In genomic region chr22:42619261-42620063, GRCh38 we compare ENCODE assay signal across 25 cellular contexts. TPM values are rescaled to one million over a fixed set of nuclear protein-coding genes. Genes with fewer than 3 reads are reported as not detected.
A peak's percentile ranks its signal among the peaks of the same experiment; 100 is the strongest.
DNase-seq lines count a peak whose midpoint lies in the region; ATAC-seq, FAIRE-seq and TF ChIP-seq lines count a peak whose summit lies in the region.
"Had no signal": no experiment of that assay in that cellular context is flagged by ENCODE, and none has a peak within 500 bp of the region (broad histone marks: within the 10 kb centered on the region; RNA-seq: fewer than 3 reads in every experiment).

No MANE protein-coding gene starts in this region.

- H4K5ac ChIP-seq in IMR-90 (ENCODE audit: low read depth, low read length) = no peak overlapping the region
- no peak overlapping the region for H4K5ac ChIP-seq in H1 (ENCODE audit: insufficient read length, low read depth, low read length)

- H3K18ac ChIP-seq in IMR-90 (ENCODE audit: low read depth, low read length) (no peak overlapping the region), H1 (ENCODE audit: extremely low read depth, low read length) (no peak overlapping the region)

- BruUV-seq in IMR-90 (replicated peaks; lab: Mats Ljungman, UMichigan) = TSS peak; percentile 98

- H3K27ac ChIP-seq in BLaER1 = 0 out of 2 replicates have a peak overlapping the region, but pooled peaks have one; percentile 10
- no peak overlapping the region for H3K27ac ChIP-seq in IMR-90 (ENCODE audit: insufficient read depth, low read length)
- no peak overlapping the region for H3K27ac ChIP-seq in H1 (ENCODE audit: low read depth, low read length)
- H3K27ac ChIP-seq in gastrocnemius medialis = peak overlapping the region; percentile 70 to 85 (median 79)
- H3K27ac ChIP-seq: ovary had no signal

- in situ Hi-C loops in IMR-90 (cut with MboI; ENCODE audit: low sequenced_read_pairs) (no loop called here), gastrocnemius medialis (cut with MboI; ENCODE audit: low sequenced_read_pairs in 4 of 4) (no loop called here)

- no peak overlapping the region for H2AK5ac ChIP-seq in IMR-90 (ENCODE audit: low read depth, low read length)
- H2AK5ac ChIP-seq in H1 (ENCODE audit: low read depth, low read length) = no peak overlapping the region

- no peaks in the 10 kb centered on the region for H3K79me2 ChIP-seq in H1 (ENCODE audit: control insufficient read depth in 1 of 2, insufficient read depth in 2 of 2, low read length in 2 of 2)

- H2BK12ac ChIP-seq in H1 (ENCODE audit: low read depth, low read length) = no peak overlapping the region

- H2BK20ac ChIP-seq in IMR-90 (ENCODE audit: low read depth, low read length) (no peak overlapping the region), H1 (ENCODE audit: low read length) (no peak overlapping the region)

- H3K56ac ChIP-seq in IMR-90 (ENCODE audit: extremely low read depth, insufficient read depth, low read length) (no peak overlapping the region), H1 (replicated peaks; ENCODE audit: insufficient read length, low read depth, low read length) (no peak overlapping the region)

- no peak overlapping the region for H2AK9ac ChIP-seq in IMR-90 (replicated peaks; ENCODE audit: low read depth, low read length, poor library complexity)

- TF ChIP-seq POLR2A in IMR-90 (IDR thresholded peaks at IDR 0.05; ENCODE audit: low read depth, low read length) (no peak), H1 (IDR thresholded peaks at IDR 0.05; ENCODE audit: control extremely low read depth in 1 of 2, low read depth in 2 of 2, low read length in 2 of 2) (no peak), gastrocnemius medialis (IDR thresholded peaks at IDR 0.05) (no peak)

- H2BK15ac ChIP-seq in IMR-90 (ENCODE audit: low read depth, low read length) (no peak overlapping the region), H1 (ENCODE audit: low read length) (no peak overlapping the region)

- WGBS in IMR-90 (ENCODE audit: extremely low coverage in 2 of 2, insufficient read length in 1 of 2), 2 experiments = 96% methylated on average over 17 of the region's 35 CpGs; no CpG with 5 or more reads in 1 of the 2 experiments
- 96% methylated on average over 31 of the region's 35 CpGs; no CpG with 5 or more reads in 1 of the 2 experiments for WGBS in H1 (ENCODE audit: extremely low coverage in 1 of 2, insufficient coverage in 1 of 2, insufficient read length in 1 of 2, insufficient replicate concordance in 2 of 2, low coverage in 1 of 2, low lambda C conversion rate in 2 of 2, missing lambda C conversion rate in 1 of 2), 2 experiments

- H3K23ac ChIP-seq in IMR-90 (ENCODE audit: low read depth, low read length) (no peak overlapping the region), H1 (ENCODE audit: insufficient read length) (no peak overlapping the region)

- POLR2A ChIA-PET in IMR-90 (lab: Charles Lee; ENCODE audit: unreplicated experiment) = interaction anchor here (0.6 kb wide), 1 partner anchor 507 kb away, joined by 12 read pairs; no protein-coding TSS in a partner anchor
- POLR2A ChIA-PET in H1 (lab: Charles Lee; ENCODE audit: partially characterized antibody) = interaction anchor here (1.1 to 1.7 kb wide), 2 partner anchors 10 to 81 kb away, joined by 3 read pairs; no protein-coding TSS in a partner anchor

- H3K9me3 ChIP-seq in BLaER1 (no peaks in the 10 kb centered on the region), IMR-90 (ENCODE audit: control insufficient read depth, insufficient read depth, low read length) (no peaks in the 10 kb centered on the region), H1 (ENCODE audit: insufficient read depth in 2 of 2, low read depth in 1 of 2, low read length in 1 of 2) (no peaks in the 10 kb centered on the region), gastrocnemius medialis (no peaks in the 10 kb centered on the region)
- H3K9me3 ChIP-seq: esophagus squamous epithelium, ovary had no signal

- ATAC-seq in IMR-90 (ENCODE audit: low read depth) (no peak), gastrocnemius medialis (no peak), esophagus mucosa (no peak), HG03045 (IDR thresholded peaks at IDR 0.05; ENCODE audit: unreplicated experiment) (no peak), GM18867 (IDR thresholded peaks at IDR 0.05; ENCODE audit: unreplicated experiment) (no peak)
- ATAC-seq: activated naive CD8-positive, alpha-beta T cell treated with anti-CD3 and anti-CD28 coated beads, Interleukin-2, amount 50 U/mL, for 24 hours; right cardiac atrium had no signal

- no peak overlapping the region for H2BK5ac ChIP-seq in IMR-90 (ENCODE audit: low read depth, low read length, poor library complexity, severe bottlenecking)
- no peak overlapping the region for H2BK5ac ChIP-seq in H1 (ENCODE audit: low read depth, low read length)

- no peak for DNase-seq in IMR-90
- DNase-seq in H1 (ENCODE audit: low read depth in 1 of 2, low spot score in 2 of 2) = no peak
- no peak for DNase-seq in gastrocnemius medialis
- no peak for DNase-seq in KG1 (lab: John Stamatoyannopoulos, UW)
- DNase-seq: activated CD4-positive, alpha-beta T cell treated with anti-CD3 and anti-CD28 coated beads, Interleukin-2, amount 50 U/mL, for 1 hour; activated naive CD8-positive, alpha-beta T cell treated with anti-CD3 and anti-CD28 coated beads, Interleukin-2, amount 50 U/mL, for 24 hours; brain microvascular endothelial cell; DMS153; effector memory CD4-positive, alpha-beta T cell; esophagus squamous epithelium; kidney glomerular epithelial cell; NCI-H1092; NCI-H1930 had no signal

- H2AFZ ChIP-seq in IMR-90 (replicated peaks; ENCODE audit: low read length, poor library complexity) (no peak overlapping the region), H1 (ENCODE audit: low read length) (no peak overlapping the region)

- TF ChIP-seq CTCF in IMR-90 (conservative IDR thresholded peaks at IDR 0.05; ENCODE audit: low read depth, low read length) (no peak), H1 (IDR thresholded peaks at IDR 0.05; ENCODE audit: control extremely low read depth in 1 of 3, insufficient read depth in 1 of 3, low read depth in 1 of 3, low read length in 3 of 3) (no peak), gastrocnemius medialis (IDR thresholded peaks at IDR 0.05 in 4 of 5, conservative IDR thresholded peaks at IDR 0.05 in 1 of 5) (no peak)

- no peaks in the 10 kb centered on the region for H3K27me3 ChIP-seq in BLaER1
- H3K27me3 ChIP-seq in IMR-90 (ENCODE audit: control insufficient read depth, insufficient read depth, low read length) = no peaks in the 10 kb centered on the region
- no peaks in the 10 kb centered on the region for H3K27me3 ChIP-seq in H1 (replicated peaks in 1 of 4; ENCODE audit: control insufficient read depth in 3 of 4, extremely low read depth in 1 of 4, insufficient read depth in 3 of 4, low read length in 3 of 4)
- H3K27me3 ChIP-seq in gastrocnemius medialis = no peaks in the 10 kb centered on the region
- H3K27me3 ChIP-seq: brain microvascular endothelial cell, esophagus squamous epithelium, ovary had no signal

- peaks cover 4% of the 10 kb centered on the region; the same call in 1 of the 2 replicates for H3K23me2 ChIP-seq in H1 (ENCODE audit: low read depth, low read length)

- intact Hi-C loops in IMR-90 (cut with micrococcal nuclease) = no loop called here
- intact Hi-C loops in gastrocnemius medialis (cut with DNase I; ENCODE audit: low total_unique reads) = loop anchor here (10.0 kb wide), 1 partner anchor 85 kb away; no protein-coding TSS in a partner anchor

- dilution Hi-C loops in IMR-90 (cut with HindIII; ENCODE audit: low sequenced_read_pairs, unreplicated experiment) = no loop called here

- H3K4me1 ChIP-seq in BLaER1 (peaks cover 71% of the 10 kb centered on the region), IMR-90 (ENCODE audit: control insufficient read depth, insufficient read depth, low read length) (peaks cover 11% of the 10 kb centered on the region), H1 (replicated peaks in 1 of 4; ENCODE audit: control insufficient read depth in 3 of 4, insufficient read depth in 4 of 4, low read length in 3 of 4) (peaks cover 0 to 9% (median 7%) of the 10 kb centered on the region in 4 experiments; a peak in 6 of 7 replicates), gastrocnemius medialis (peaks cover 22 to 28% of the 10 kb centered on the region in 2 donors)

- H2BK120ac ChIP-seq in IMR-90 (ENCODE audit: low read depth, low read length) (no peak overlapping the region), H1 (replicated peaks; ENCODE audit: low read depth, low read length) (no peak overlapping the region)

- H3K4me3 ChIP-seq in BLaER1 (no peak overlapping the region), IMR-90 (ENCODE audit: insufficient read depth, low read depth, low read length) (no peak overlapping the region), H1 (ENCODE audit: extremely low read depth in 1 of 4, insufficient read depth in 2 of 4, low read depth in 3 of 4, low read length in 4 of 4) (no peak overlapping the region), gastrocnemius medialis (no peak overlapping the region)
- H3K4me3 ChIP-seq: esophagus squamous epithelium, ovary had no signal

- no peak overlapping the region for H3K4me2 ChIP-seq in BLaER1
- H3K4me2 ChIP-seq in IMR-90 (ENCODE audit: low read depth, low read length) = no peak overlapping the region
- no peak overlapping the region for H3K4me2 ChIP-seq in H1 (ENCODE audit: insufficient read depth in 1 of 2, low read depth in 2 of 2, low read length in 2 of 2)

- peaks cover 16% of the 10 kb centered on the region; the same call in 1 of the 2 replicates for H3K9me1 ChIP-seq in IMR-90 (ENCODE audit: insufficient read depth, low read length)

- H3K14ac ChIP-seq in IMR-90 (replicated peaks; ENCODE audit: low read depth, low read length) = no peak overlapping the region
- no peak overlapping the region for H3K14ac ChIP-seq in H1 (ENCODE audit: insufficient read length)

- no peak for TF ChIP-seq EP300 in H1 (IDR thresholded peaks at IDR 0.05; ENCODE audit: borderline replicate concordance in 1 of 2, low read depth in 2 of 2, low read length in 2 of 2)

- peaks cover 33% of the 10 kb centered on the region for H4K20me1 ChIP-seq in BLaER1
- peaks cover 30% of the 10 kb centered on the region for H4K20me1 ChIP-seq in IMR-90 (ENCODE audit: insufficient read depth, low read length)
- peaks cover 1 to 7% of the 10 kb centered on the region in 2 experiments for H4K20me1 ChIP-seq in H1 (replicated peaks in 1 of 2; ENCODE audit: control insufficient read depth in 1 of 2, insufficient read depth in 2 of 2, low read length in 2 of 2)

- H3K4ac ChIP-seq in IMR-90 (ENCODE audit: low read depth, low read length) (no peak overlapping the region), H1 (replicated peaks; ENCODE audit: insufficient read length, low read depth, low read length) (no peak overlapping the region)

- TF ChIP-seq RAD21 in IMR-90 (IDR thresholded peaks at IDR 0.05; ENCODE audit: low read length) (no peak), H1 (IDR thresholded peaks at IDR 0.05 in 1 of 2, conservative IDR thresholded peaks at IDR 0.05 in 1 of 2; ENCODE audit: low read depth in 2 of 2, low read length in 2 of 2) (no peak)

- H4K91ac ChIP-seq in IMR-90 (ENCODE audit: insufficient read depth, low read depth, low read length) (no peak overlapping the region), H1 (replicated peaks; ENCODE audit: insufficient read length, low read length) (no peak overlapping the region)

- peaks cover 0 to 23% of the 10 kb centered on the region in 2 experiments; a peak in 2 of 4 replicates for H3K79me1 ChIP-seq in IMR-90 (ENCODE audit: low read depth in 1 of 2, low read length in 2 of 2)
- no peaks in the 10 kb centered on the region for H3K79me1 ChIP-seq in H1 (ENCODE audit: low read depth, low read length)

- CTCF ChIA-PET in IMR-90 (lab: Yijun Ruan, JAX) = no interaction called here
- CTCF ChIA-PET in H1 (lab: Charles Lee; ENCODE audit: partially characterized antibody) = interaction anchor here (0.7 to 3.2 kb wide), 4 partner anchors 12 to 232 kb away, joined by 3 to 16 read pairs (median 6); no protein-coding TSS in a partner anchor

- H3K9ac ChIP-seq in BLaER1 (no peak overlapping the region), IMR-90 (ENCODE audit: low read depth, low read length) (no peak overlapping the region), H1 (replicated peaks in 1 of 4; ENCODE audit: extremely low read depth in 1 of 4, low read depth in 3 of 4, low read length in 3 of 4) (no peak overlapping the region)

- H3K36me3 ChIP-seq in BLaER1 = peaks cover 17% of the 10 kb centered on the region
- H3K36me3 ChIP-seq in IMR-90 (ENCODE audit: control insufficient read depth, insufficient read depth, low read length) = peaks cover 23% of the 10 kb centered on the region
- H3K36me3 ChIP-seq in H1 (ENCODE audit: control insufficient read depth in 2 of 4, insufficient read depth in 4 of 4, low read length in 3 of 4) = peaks cover 0 to 6% (median 2%) of the 10 kb centered on the region in 4 experiments; a peak in 4 of 8 replicates
- H3K36me3 ChIP-seq in gastrocnemius medialis = peaks cover 0 to 31% of the 10 kb centered on the region in 2 donors
- H3K36me3 ChIP-seq: ovary had no signal

- no peak for FAIRE-seq in H1 (lab: Jason Lieb, UNC)

- H4K8ac ChIP-seq in IMR-90 (ENCODE audit: low read depth in 2 of 2, low read length in 2 of 2) = no peak overlapping the region
- no peak overlapping the region for H4K8ac ChIP-seq in H1 (ENCODE audit: extremely low read depth, insufficient read depth, low read length)

RNA-seq across cellular contexts. Expression of gene POLDIP3, which starts 4.8 kb away (rescaled TPM):
- total RNA-seq in IMR-90 (2012; rRNA removed) (28.1 and 33.9 TPM in 2 replicates), gastrocnemius medialis (10 to 100 TPM; 19.7 to 28.7 (median 23.0) TPM), esophagus mucosa (43.9 TPM)
- polyA plus RNA-seq in IMR-90 (2012; rRNA removed) (43.6 and 45.4 TPM in 2 replicates), H1 (2011; rRNA removed) (43.5 and 44.7 TPM in 2 replicates)
- polyA plus RNA-seq in IMR-90 (2012; cell fraction: cytosol; rRNA removed) = 23.9 and 40.0 TPM in 2 replicates
- polyA plus RNA-seq in IMR-90 (2012; cell fraction: nucleus; rRNA removed; ENCODE audit: low replicate concordance) = 29.6 and 46.7 TPM in 2 replicates
- total RNA-seq in H1 (2021; fragmentation: NEBNext Ultra II Directional; extraction: Animal tissue kit (Norgen Biotek cat#: 25700)) = 77.3 and 84.6 TPM in 2 replicates
- 52.1 TPM for polyA plus RNA-seq in H1 (2011; cell fraction: cytosol; rRNA removed)
- 77.2 TPM for polyA plus RNA-seq in H1 (2011; cell fraction: nucleus; rRNA removed)
- polyA plus RNA-seq in H1 (2012, experiment 1 of 2) = 69.9 to 94.7 TPM (median 73.5 TPM) in 4 replicates
- 78.6 TPM for polyA plus RNA-seq in H1 (2012, experiment 2 of 2)
- 38.1 TPM for polyA plus RNA-seq in H1 (2013, experiment 1 of 2)
- polyA plus RNA-seq in H1 (2013, experiment 2 of 2) = 36.7 TPM
- 67.2 and 70.1 TPM in 2 replicates for polyA minus RNA-seq in H1 (2011; rRNA and poly(A)+ RNA removed)
- 40.0 TPM for polyA minus RNA-seq in H1 (2011; cell fraction: cytosol; rRNA and poly(A)+ RNA removed)
- polyA minus RNA-seq in H1 (2011; cell fraction: nucleus; rRNA and poly(A)+ RNA removed) = 36.9 TPM

RNA-seq across cellular contexts. Expression of gene ATP5MGL, which starts 20.9 kb away (rescaled TPM):
- total RNA-seq in IMR-90 (2012; rRNA removed) (0.18 TPM in 1 of 2 replicates, not detected in the other), gastrocnemius medialis (not detected), esophagus mucosa (0.68 TPM)
- polyA plus RNA-seq in IMR-90 (2012; rRNA removed) (not detected in 2 replicates), H1 (2011; rRNA removed) (0.12 TPM in 1 of 2 replicates, not detected in the other)
- polyA plus RNA-seq in IMR-90 (2012; cell fraction: cytosol; rRNA removed) = not detected in 2 replicates
- 0.10 TPM in 1 of 2 replicates, not detected in the other for polyA plus RNA-seq in IMR-90 (2012; cell fraction: nucleus; rRNA removed; ENCODE audit: low replicate concordance)
- total RNA-seq in H1 (2021; fragmentation: NEBNext Ultra II Directional; extraction: Animal tissue kit (Norgen Biotek cat#: 25700)) = 0.52 and 0.84 TPM in 2 replicates
- not detected for polyA plus RNA-seq in H1 (2011; cell fraction: cytosol; rRNA removed)
- not detected for polyA plus RNA-seq in H1 (2011; cell fraction: nucleus; rRNA removed)
- not detected in 4 replicates for polyA plus RNA-seq in H1 (2012, experiment 1 of 2)
- polyA plus RNA-seq in H1 (2012, experiment 2 of 2) = not detected
- polyA plus RNA-seq in H1 (2013, experiment 1 of 2) = not detected
- polyA plus RNA-seq in H1 (2013, experiment 2 of 2) = 0.15 TPM
- 0.49 and 0.50 TPM in 2 replicates for polyA minus RNA-seq in H1 (2011; rRNA and poly(A)+ RNA removed)
- 1.5 TPM for polyA minus RNA-seq in H1 (2011; cell fraction: cytosol; rRNA and poly(A)+ RNA removed)
- polyA minus RNA-seq in H1 (2011; cell fraction: nucleus; rRNA and poly(A)+ RNA removed) = 1.8 TPM
- total RNA-seq: G401, glomerular endothelial cell, LHCN-M2, myocyte, SK-MEL-5 had no signal
- polyA plus RNA-seq: ovary, urinary bladder had no signal

RNA-seq across cellular contexts. Expression of gene CYB5R3, which starts 29.7 kb away (rescaled TPM):
- total RNA-seq in IMR-90 (2012; rRNA removed) (37.5 and 44.1 TPM in 2 replicates), gastrocnemius medialis (100 to 1,000 TPM in 2 of 4 donors, 10 to 100 TPM in 2; 44.3 to 163 (median 105) TPM), esophagus mucosa (101 TPM)
- polyA plus RNA-seq in IMR-90 (2012; rRNA removed) (362 and 405 TPM in 2 replicates), H1 (2011; rRNA removed) (113 and 160 TPM in 2 replicates)
- polyA plus RNA-seq in IMR-90 (2012; cell fraction: cytosol; rRNA removed) = 217 and 450 TPM in 2 replicates
- 98.1 and 215 TPM in 2 replicates for polyA plus RNA-seq in IMR-90 (2012; cell fraction: nucleus; rRNA removed; ENCODE audit: low replicate concordance)
- 75.3 and 82.5 TPM in 2 replicates for total RNA-seq in H1 (2021; fragmentation: NEBNext Ultra II Directional; extraction: Animal tissue kit (Norgen Biotek cat#: 25700))
- 64.2 TPM for polyA plus RNA-seq in H1 (2011; cell fraction: cytosol; rRNA removed)
- polyA plus RNA-seq in H1 (2011; cell fraction: nucleus; rRNA removed) = 72.4 TPM
- polyA plus RNA-seq in H1 (2012, experiment 1 of 2) = 73.0 to 99.5 TPM (median 89.7 TPM) in 4 replicates
- 83.5 TPM for polyA plus RNA-seq in H1 (2012, experiment 2 of 2)
- 94.8 TPM for polyA plus RNA-seq in H1 (2013, experiment 1 of 2)
- polyA plus RNA-seq in H1 (2013, experiment 2 of 2) = 107 TPM
- polyA minus RNA-seq in H1 (2011; rRNA and poly(A)+ RNA removed) = 56.6 and 58.6 TPM in 2 replicates
- 50.7 TPM for polyA minus RNA-seq in H1 (2011; cell fraction: cytosol; rRNA and poly(A)+ RNA removed)
- 29.5 TPM for polyA minus RNA-seq in H1 (2011; cell fraction: nucleus; rRNA and poly(A)+ RNA removed)

Comparison
In these comparisons a context has a peak if more than half of its experiments do, and no peak if none do; other contexts are left out.
1. H3K27ac ChIP-seq: peak in BLaER1 (single experiment) and gastrocnemius medialis (4 of 4); none in IMR-90 (single experiment) and H1 (single experiment).